ENCODE assay signal across 2 cellular contexts in the genomic region with DNA sequence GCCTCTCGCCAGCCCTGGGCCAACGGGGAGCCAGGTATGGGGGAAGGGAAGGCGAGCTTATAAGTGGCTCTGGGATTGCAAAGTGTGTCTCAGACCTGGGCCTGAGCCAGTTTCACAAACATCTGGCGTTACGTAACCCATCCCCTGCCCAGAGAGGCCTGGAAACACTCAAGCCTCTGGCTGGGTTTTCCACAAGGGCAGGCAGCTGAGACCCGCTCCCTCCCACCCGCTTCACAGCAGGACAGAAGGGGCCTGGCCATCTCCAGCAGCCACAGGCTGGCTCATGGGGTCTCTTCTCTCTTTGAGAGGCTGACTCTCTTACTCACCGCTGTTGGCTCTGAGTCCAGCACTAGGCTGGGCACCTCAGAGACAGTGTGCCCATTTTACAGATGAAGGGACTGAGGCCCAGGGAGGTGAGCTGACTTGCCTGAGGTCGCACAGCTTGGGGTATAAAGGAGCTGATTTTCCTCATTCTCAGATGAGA.
TF ChIP-seq lines count a peak whose summit lies in the region.

No MANE protein-coding gene starts in this region.

TF ChIP-seq in K562, 482 proteins besides CTCF, POLR2A, EP300 and RAD21 (continued from another document):
- TF ChIP-seq, protein P1, sequence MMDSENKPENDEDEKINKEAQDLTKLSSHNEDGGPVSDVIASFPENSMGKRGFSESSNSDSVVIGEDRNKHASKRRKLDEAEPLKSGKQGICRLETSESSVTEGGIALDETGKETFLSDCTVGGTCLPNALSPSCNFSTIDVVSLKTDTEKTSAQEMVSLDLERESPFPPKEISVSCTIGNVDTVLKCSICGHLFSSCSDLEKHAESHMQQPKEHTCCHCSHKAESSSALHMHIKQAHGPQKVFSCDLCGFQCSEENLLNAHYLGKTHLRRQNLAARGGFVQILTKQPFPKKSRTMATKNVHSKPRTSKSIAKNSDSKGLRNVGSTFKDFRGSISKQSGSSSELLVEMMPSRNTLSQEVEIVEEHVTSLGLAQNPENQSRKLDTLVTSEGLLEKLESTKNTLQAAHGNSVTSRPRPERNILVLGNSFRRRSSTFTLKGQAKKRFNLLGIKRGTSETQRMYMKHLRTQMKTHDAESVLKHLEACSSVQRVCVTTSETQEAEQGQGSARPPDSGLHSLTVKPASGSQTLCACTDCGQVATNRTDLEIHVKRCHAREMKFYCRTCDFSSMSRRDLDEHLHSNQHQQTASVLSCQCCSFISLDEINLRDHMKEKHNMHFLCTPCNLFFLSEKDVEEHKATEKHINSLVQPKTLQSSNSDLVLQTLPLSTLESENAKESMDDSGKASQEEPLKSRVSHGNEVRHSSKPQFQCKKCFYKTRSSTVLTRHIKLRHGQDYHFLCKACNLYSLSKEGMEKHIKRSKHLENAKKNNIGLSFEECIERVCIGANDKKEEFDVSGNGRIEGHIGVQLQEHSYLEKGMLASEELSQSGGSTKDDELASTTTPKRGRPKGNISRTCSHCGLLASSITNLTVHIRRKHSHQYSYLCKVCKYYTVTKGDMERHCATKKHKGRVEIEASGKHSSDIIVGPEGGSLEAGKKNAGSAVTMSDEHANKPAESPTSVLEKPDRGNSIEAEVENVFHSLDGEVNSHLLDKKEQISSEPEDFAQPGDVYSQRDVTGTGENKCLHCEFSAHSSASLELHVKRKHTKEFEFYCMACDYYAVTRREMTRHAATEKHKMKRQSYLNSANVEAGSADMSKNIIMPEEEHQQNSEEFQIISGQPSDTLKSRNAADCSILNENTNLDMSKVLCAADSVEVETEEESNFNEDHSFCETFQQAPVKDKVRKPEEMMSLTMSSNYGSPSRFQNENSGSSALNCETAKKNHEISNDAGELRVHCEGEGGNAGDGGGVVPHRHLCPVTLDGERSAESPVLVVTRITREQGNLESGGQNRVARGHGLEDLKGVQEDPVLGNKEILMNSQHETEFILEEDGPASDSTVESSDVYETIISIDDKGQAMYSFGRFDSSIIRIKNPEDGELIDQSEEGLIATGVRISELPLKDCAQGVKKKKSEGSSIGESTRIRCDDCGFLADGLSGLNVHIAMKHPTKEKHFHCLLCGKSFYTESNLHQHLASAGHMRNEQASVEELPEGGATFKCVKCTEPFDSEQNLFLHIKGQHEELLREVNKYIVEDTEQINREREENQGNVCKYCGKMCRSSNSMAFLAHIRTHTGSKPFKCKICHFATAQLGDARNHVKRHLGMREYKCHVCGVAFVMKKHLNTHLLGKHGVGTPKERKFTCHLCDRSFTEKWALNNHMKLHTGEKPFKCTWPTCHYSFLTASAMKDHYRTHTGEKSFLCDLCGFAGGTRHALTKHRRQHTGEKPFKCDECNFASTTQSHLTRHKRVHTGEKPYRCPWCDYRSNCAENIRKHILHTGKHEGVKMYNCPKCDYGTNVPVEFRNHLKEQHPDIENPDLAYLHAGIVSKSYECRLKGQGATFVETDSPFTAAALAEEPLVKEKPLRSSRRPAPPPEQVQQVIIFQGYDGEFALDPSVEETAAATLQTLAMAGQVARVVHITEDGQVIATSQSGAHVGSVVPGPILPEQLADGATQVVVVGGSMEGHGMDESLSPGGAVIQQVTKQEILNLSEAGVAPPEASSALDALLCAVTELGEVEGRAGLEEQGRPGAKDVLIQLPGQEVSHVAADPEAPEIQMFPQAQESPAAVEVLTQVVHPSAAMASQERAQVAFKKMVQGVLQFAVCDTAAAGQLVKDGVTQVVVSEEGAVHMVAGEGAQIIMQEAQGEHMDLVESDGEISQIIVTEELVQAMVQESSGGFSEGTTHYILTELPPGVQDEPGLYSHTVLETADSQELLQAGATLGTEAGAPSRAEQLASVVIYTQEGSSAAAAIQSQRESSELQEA (IDR thresholded peaks at IDR 0.05; ENCODE audit: low read depth): no peak

TF ChIP-seq in HepG2, 621 proteins besides CTCF, POLR2A, EP300 and RAD21 (continued from another document and continues in another):
- TF ChIP-seq ZNF629 (CRISPR knock-in tag; conservative IDR thresholded peaks at IDR 0.05) (peak; percentile 99), U2AF1 (optimal IDR thresholded peaks at IDR 0.05; ENCODE audit: low read depth, low read length) (peak; percentile 20), RARA (CRISPR knock-in tag; IDR thresholded peaks at IDR 0.05) (0 out of 2 replicates have a peak, but pooled peaks have one; percentile 21), ZNF274 (CRISPR knock-in tag; IDR thresholded peaks at IDR 0.05) (no peak), MAX (IDR thresholded peaks at IDR 0.05) (peak; percentile 22; the same call in 1 of the 2 replicates), GATAD1 (CRISPR knock-in tag; IDR thresholded peaks at IDR 0.05) (0 out of 2 replicates have a peak, but pooled peaks have one; percentile 14), PCBP1 (IDR thresholded peaks at IDR 0.05; ENCODE audit: borderline replicate concordance, low read depth, low read length) (no peak), TBX2 (CRISPR knock-in tag; IDR thresholded peaks at IDR 0.05; ENCODE audit: borderline replicate concordance) (peak; percentile 32; the same call in 1 of the 2 replicates), ZFP91 (CRISPR knock-in tag; IDR thresholded peaks at IDR 0.05; ENCODE audit: borderline replicate concordance) (peak; percentile 56; the same call in 1 of the 2 replicates), SAP130 (CRISPR knock-in tag; IDR thresholded peaks at IDR 0.05; ENCODE audit: low read depth) (0 out of 2 replicates have a peak, but pooled peaks have one; percentile 21), TEAD3 (CRISPR knock-in tag; optimal IDR thresholded peaks at IDR 0.05; ENCODE audit: borderline replicate concordance) (peak; percentile 44), KDM1A (CRISPR knock-in tag; IDR thresholded peaks at IDR 0.05) (peak; percentile 91), MED1 (CRISPR knock-in tag; IDR thresholded peaks at IDR 0.05) (peak; percentile 38; the same call in 1 of the 2 replicates), ZNF33B (CRISPR knock-in tag; IDR thresholded peaks at IDR 0.05) (no peak), CEBPG (CRISPR knock-in tag; IDR thresholded peaks at IDR 0.05) (peak; percentile 87), HNRNPK (IDR thresholded peaks at IDR 0.05; ENCODE audit: low read depth, low read length, poor library complexity, severe bottlenecking) (no peak), ZNF350 (CRISPR knock-in tag; IDR thresholded peaks at IDR 0.05; ENCODE audit: borderline replicate concordance, low read depth) (peak; percentile 64), ZFX (CRISPR knock-in tag; IDR thresholded peaks at IDR 0.05; ENCODE audit: low read depth) (peak; percentile 49; the same call in 1 of the 2 replicates), MYPOP (CRISPR knock-in tag; IDR thresholded peaks at IDR 0.05) (0 out of 2 replicates have a peak, but pooled peaks have one; percentile 20), ZBTB20 (CRISPR knock-in tag; IDR thresholded peaks at IDR 0.05; ENCODE audit: borderline replicate concordance, low read depth) (no peak), ZBTB7B (CRISPR knock-in tag; IDR thresholded peaks at IDR 0.05) (no peak)
- TF ChIP-seq, protein P2, sequence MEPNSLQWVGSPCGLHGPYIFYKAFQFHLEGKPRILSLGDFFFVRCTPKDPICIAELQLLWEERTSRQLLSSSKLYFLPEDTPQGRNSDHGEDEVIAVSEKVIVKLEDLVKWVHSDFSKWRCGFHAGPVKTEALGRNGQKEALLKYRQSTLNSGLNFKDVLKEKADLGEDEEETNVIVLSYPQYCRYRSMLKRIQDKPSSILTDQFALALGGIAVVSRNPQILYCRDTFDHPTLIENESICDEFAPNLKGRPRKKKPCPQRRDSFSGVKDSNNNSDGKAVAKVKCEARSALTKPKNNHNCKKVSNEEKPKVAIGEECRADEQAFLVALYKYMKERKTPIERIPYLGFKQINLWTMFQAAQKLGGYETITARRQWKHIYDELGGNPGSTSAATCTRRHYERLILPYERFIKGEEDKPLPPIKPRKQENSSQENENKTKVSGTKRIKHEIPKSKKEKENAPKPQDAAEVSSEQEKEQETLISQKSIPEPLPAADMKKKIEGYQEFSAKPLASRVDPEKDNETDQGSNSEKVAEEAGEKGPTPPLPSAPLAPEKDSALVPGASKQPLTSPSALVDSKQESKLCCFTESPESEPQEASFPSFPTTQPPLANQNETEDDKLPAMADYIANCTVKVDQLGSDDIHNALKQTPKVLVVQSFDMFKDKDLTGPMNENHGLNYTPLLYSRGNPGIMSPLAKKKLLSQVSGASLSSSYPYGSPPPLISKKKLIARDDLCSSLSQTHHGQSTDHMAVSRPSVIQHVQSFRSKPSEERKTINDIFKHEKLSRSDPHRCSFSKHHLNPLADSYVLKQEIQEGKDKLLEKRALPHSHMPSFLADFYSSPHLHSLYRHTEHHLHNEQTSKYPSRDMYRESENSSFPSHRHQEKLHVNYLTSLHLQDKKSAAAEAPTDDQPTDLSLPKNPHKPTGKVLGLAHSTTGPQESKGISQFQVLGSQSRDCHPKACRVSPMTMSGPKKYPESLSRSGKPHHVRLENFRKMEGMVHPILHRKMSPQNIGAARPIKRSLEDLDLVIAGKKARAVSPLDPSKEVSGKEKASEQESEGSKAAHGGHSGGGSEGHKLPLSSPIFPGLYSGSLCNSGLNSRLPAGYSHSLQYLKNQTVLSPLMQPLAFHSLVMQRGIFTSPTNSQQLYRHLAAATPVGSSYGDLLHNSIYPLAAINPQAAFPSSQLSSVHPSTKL (CRISPR knock-in tag; IDR thresholded peaks at IDR 0.05): peak; percentile 47; the same call in 1 of the 2 replicates
- TF ChIP-seq, protein P3, sequence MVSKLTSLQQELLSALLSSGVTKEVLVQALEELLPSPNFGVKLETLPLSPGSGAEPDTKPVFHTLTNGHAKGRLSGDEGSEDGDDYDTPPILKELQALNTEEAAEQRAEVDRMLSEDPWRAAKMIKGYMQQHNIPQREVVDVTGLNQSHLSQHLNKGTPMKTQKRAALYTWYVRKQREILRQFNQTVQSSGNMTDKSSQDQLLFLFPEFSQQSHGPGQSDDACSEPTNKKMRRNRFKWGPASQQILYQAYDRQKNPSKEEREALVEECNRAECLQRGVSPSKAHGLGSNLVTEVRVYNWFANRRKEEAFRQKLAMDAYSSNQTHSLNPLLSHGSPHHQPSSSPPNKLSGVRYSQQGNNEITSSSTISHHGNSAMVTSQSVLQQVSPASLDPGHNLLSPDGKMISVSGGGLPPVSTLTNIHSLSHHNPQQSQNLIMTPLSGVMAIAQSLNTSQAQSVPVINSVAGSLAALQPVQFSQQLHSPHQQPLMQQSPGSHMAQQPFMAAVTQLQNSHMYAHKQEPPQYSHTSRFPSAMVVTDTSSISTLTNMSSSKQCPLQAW (CRISPR knock-in tag; IDR thresholded peaks at IDR 0.05): no peak
- TF ChIP-seq, protein P4, sequence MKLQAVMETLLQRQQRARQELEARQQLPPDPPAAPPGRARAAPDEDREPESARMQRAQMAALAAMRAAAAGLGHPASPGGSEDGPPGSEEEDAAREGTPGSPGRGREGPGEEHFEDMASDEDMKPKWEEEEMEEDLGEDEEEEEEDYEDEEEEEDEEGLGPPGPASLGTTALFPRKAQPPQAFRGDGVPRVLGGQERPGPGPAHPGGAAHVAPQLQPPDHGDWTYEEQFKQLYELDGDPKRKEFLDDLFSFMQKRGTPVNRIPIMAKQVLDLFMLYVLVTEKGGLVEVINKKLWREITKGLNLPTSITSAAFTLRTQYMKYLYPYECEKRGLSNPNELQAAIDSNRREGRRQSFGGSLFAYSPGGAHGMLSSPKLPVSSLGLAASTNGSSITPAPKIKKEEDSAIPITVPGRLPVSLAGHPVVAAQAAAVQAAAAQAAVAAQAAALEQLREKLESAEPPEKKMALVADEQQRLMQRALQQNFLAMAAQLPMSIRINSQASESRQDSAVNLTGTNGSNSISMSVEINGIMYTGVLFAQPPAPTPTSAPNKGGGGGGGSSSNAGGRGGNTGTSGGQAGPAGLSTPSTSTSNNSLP (IDR thresholded peaks at IDR 0.05; ENCODE audit: low read depth, low read length): no peak
